In the genomic region with DNA sequence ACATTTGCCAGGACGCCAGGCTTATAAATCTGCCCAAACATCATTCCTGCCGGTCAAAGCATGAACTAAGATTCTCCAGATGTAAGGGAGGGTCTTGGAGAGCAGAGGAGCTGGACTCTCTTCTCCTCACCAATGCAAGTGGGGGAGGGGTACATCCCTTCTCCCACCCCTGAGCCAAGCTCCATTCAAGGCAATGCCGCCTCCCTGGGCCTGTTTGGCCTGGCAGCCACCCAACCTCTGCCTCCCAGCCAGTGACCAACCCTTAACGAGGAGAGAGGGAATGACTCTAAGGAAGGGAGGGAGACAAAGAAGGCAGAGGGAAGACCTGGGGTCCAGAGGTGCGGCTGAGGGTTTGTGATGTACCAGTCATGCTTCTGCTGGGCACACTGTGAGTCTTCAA, we compare ENCODE assay signal across 1 cellular context.
TF ChIP-seq lines count a peak whose summit lies in the region.

No MANE protein-coding gene starts in this region.

TF ChIP-seq in IMR-90, 13 proteins besides CTCF, POLR2A, EP300 and RAD21 (continued from another document):
- no peak for TF ChIP-seq MAZ (IDR thresholded peaks at IDR 0.05; ENCODE audit: borderline replicate concordance, low read depth, low read length)
- no peak for TF ChIP-seq CEBPB (IDR thresholded peaks at IDR 0.05; ENCODE audit: low read depth, low read length)
- TF ChIP-seq RCOR1 (IDR thresholded peaks at IDR 0.05; ENCODE audit: insufficient replicate concordance, low read length), result no peak
- no peak for TF ChIP-seq CHD1 (IDR thresholded peaks at IDR 0.05; ENCODE audit: low read depth, low read length)
- TF ChIP-seq MAFK (IDR thresholded peaks at IDR 0.05; ENCODE audit: low read depth, low read length), result no peak
- TF ChIP-seq MXI1 (IDR thresholded peaks at IDR 0.05; ENCODE audit: borderline replicate concordance, low read depth, low read length), result no peak
- no peak for TF ChIP-seq NFE2L2 (IDR thresholded peaks at IDR 0.05; ENCODE audit: low read depth, low read length)
- no peak for TF ChIP-seq FOS (IDR thresholded peaks at IDR 0.05; ENCODE audit: low read depth, low read length)
- TF ChIP-seq SMC3 (IDR thresholded peaks at IDR 0.05; ENCODE audit: low read depth, low read length), result no peak
- no peak for TF ChIP-seq RFX5 (IDR thresholded peaks at IDR 0.05; ENCODE audit: low read depth, low read length)
